Comparison of ENCODE assay signal across 27 cellular contexts in the genomic region with DNA sequence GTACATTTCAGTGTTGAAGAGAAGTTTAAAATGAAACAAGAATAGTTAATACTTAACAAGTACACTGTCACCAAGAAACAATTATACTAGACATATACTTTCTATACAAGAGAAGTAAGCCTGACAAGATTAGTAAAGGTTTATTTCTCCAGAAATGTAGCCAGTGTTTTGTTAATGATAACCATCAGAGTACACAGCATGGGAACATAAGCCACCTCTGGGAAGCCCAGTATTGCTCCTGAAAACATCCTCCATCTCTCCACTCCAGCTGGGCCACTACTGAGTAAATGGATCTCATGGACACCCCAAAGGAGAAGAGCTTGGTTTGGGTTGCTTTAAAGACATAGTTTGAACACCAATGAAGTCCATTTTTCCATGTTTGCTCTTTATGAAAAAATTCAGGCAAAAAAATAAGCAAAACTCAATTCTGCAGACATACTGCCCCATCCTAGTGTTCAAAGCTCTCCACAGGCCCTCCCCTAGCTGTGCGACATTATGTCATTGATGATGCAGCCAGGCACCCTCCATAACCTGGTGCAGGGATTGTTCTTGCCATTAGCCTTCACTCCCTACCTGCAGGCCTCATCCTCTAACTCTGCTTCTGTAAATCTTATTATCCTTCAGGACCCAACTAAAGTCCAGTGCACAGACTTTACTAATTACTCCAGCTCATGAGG.
"Had no signal": no experiment of that assay in that cellular context is flagged by ENCODE, and none has a peak within 500 bp of the region (broad histone marks: within the 10 kb centered on the region; RNA-seq: fewer than 3 reads in every experiment).

No MANE protein-coding gene starts in this region.

- H3K27me3 Mint-ChIP-seq: dendritic cell treated with granulocyte-macrophage colony-stimulating factor and Interleukin-4, amounts not matched to agents 40 ng/mL and 50 ng/mL, for 4 days had no signal

- H3K9ac ChIP-seq: parathyroid adenoma had no signal

- H3K36me3 ChIP-seq: esophagus muscularis mucosa, gastroesophageal sphincter, heart left ventricle, prostate gland, right atrium auricular region, sigmoid colon, stomach, thyroid gland, vagina had no signal

- H3K9me3 ChIP-seq: esophagus muscularis mucosa, gastroesophageal sphincter, heart left ventricle, prostate gland, right atrium auricular region, sigmoid colon, stomach, thyroid gland, vagina had no signal

- H3K4me1 ChIP-seq: parathyroid adenoma, prostate gland, thyroid gland had no signal

- H3K79me2 ChIP-seq: hepatocyte, parathyroid adenoma had no signal

- H3K9me3 Mint-ChIP-seq: dendritic cell treated with granulocyte-macrophage colony-stimulating factor and Interleukin-4, amounts not matched to agents 40 ng/mL and 50 ng/mL, for 4 days; endodermal cell; naive B cell; neural crest cell; stimulated activated effector memory CD8-positive, alpha-beta T cell treated with anti-CD3 and anti-CD28 coated beads, Interleukin-12 subunit alpha, Interleukin-12 subunit beta, amount 100 ng/mL, for 72 hours had no signal

- H3K4me2 ChIP-seq: hepatocyte had no signal

- DNase-seq: effector CD8-positive, alpha-beta T cell; endodermal cell; foreskin keratinocyte; heart left ventricle; kidney; naive B cell; sigmoid colon; stimulated activated CD4-positive, alpha-beta T cell treated with anti-CD3 and anti-CD28 coated beads, Interleukin-2, amount 100 ng/mL, for 24 hours; stimulated activated CD4-positive, alpha-beta T cell treated with anti-CD3 and anti-CD28 coated beads, Interleukin-4, amount 100 ng/mL, for 24 hours; stimulated activated naive CD4-positive, alpha-beta T cell treated with Interleukin-2 at 50 U/mL for 16 hours; stomach; thyroid gland; trophoblast cell had no signal

- H3K27me3 ChIP-seq: esophagus muscularis mucosa, foreskin keratinocyte, gastroesophageal sphincter, heart left ventricle, hepatocyte, right atrium auricular region, sigmoid colon, stomach, thyroid gland, vagina had no signal

- H2AFZ ChIP-seq: hepatocyte, parathyroid adenoma had no signal

- H3K27ac ChIP-seq: esophagus muscularis mucosa, foreskin keratinocyte, gastroesophageal sphincter, heart left ventricle, hepatocyte, parathyroid adenoma, prostate gland, right atrium auricular region, sigmoid colon, stomach, thyroid gland, vagina had no signal

- H3K4me1 Mint-ChIP-seq: endodermal cell; memory B cell; naive B cell; stimulated activated effector memory CD8-positive, alpha-beta T cell treated with anti-CD3 and anti-CD28 coated beads, Interleukin-12 subunit alpha, Interleukin-12 subunit beta, amount 100 ng/mL, for 72 hours had no signal

- H3K36me3 Mint-ChIP-seq: memory B cell; naive B cell; natural killer cell treated with Interleukin-12 subunit alpha and Interleukin-12 subunit beta and Interleukin-15 and Interleukin-18, amount 100 ng/mL, for 72 hours; stimulated activated effector memory CD8-positive, alpha-beta T cell treated with anti-CD3 and anti-CD28 coated beads, Interleukin-12 subunit alpha, Interleukin-12 subunit beta, amount 100 ng/mL, for 72 hours had no signal

- ATAC-seq: foreskin keratinocyte; gastroesophageal sphincter; heart left ventricle; left lobe of liver; natural killer cell treated with Interleukin-12 subunit alpha and Interleukin-12 subunit beta and Interleukin-15 and Interleukin-18, amount 100 ng/mL, for 72 hours; stimulated activated effector memory CD8-positive, alpha-beta T cell treated with anti-CD3 and anti-CD28 coated beads, Interleukin-12 subunit alpha, Interleukin-12 subunit beta, amount 100 ng/mL, for 72 hours had no signal

- H3K27ac Mint-ChIP-seq: dendritic cell treated with granulocyte-macrophage colony-stimulating factor and Interleukin-4, amounts not matched to agents 40 ng/mL and 50 ng/mL, for 4 days; endodermal cell; memory B cell; naive B cell; natural killer cell treated with Interleukin-12 subunit alpha and Interleukin-12 subunit beta and Interleukin-15 and Interleukin-18, amount 100 ng/mL, for 72 hours; stimulated activated effector memory CD8-positive, alpha-beta T cell treated with anti-CD3 and anti-CD28 coated beads, Interleukin-12 subunit alpha, Interleukin-12 subunit beta, amount 100 ng/mL, for 72 hours had no signal

- H3K4me3 Mint-ChIP-seq: dendritic cell treated with granulocyte-macrophage colony-stimulating factor and Interleukin-4, amounts not matched to agents 40 ng/mL and 50 ng/mL, for 4 days; endodermal cell; memory B cell; naive B cell; natural killer cell treated with Interleukin-12 subunit alpha and Interleukin-12 subunit beta and Interleukin-15 and Interleukin-18, amount 100 ng/mL, for 72 hours; neural crest cell; stimulated activated effector memory CD8-positive, alpha-beta T cell treated with anti-CD3 and anti-CD28 coated beads, Interleukin-12 subunit alpha, Interleukin-12 subunit beta, amount 100 ng/mL, for 72 hours had no signal

- H3K4me3 ChIP-seq: esophagus muscularis mucosa, gastroesophageal sphincter, heart left ventricle, hepatocyte, lung, prostate gland, right atrium auricular region, sigmoid colon, stomach, thyroid gland, vagina had no signal
